In the genomic region with DNA sequence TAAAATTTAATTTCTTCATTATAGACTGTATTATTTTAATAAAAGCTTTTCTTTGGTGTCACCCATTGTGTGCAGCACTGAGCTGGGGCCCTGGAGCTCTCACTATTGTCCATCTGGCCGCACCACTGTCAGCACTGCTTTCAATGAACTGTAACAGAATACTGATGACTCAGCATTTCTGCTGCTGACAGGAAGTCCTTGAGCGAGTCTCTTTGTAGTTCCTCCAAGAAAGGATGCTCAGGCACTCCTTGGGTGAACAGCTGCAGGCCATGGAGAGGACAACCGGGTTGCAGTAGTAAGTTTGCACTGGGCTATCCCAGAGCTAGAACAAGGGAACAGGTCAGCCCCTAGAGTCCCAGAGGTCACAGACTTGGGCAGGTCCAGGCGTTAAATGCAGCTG, we compare ENCODE assay signal across 8 cellular contexts.
A peak's percentile ranks its signal among the peaks of the same experiment; 100 is the strongest.
DNase-seq lines count a peak whose midpoint lies in the region; ATAC-seq and TF ChIP-seq lines count a peak whose summit lies in the region.

No MANE protein-coding gene starts in this region.

- TF ChIP-seq POLR2A in NB4 (IDR thresholded peaks at IDR 0.05; ENCODE audit: extremely low read depth, insufficient read length) (no peak), uterus (IDR thresholded peaks at IDR 0.05) (no peak)

- no peak overlapping the region for H3K27ac ChIP-seq in uterus

- TF ChIP-seq CTCF in NB4 (IDR thresholded peaks at IDR 0.05; ENCODE audit: low read depth, low read length) (no peak), fibroblast of mammary gland (conservative IDR thresholded peaks at IDR 0.05; ENCODE audit: control insufficient read depth, insufficient read depth, low read depth, low read length) (no peak), uterus (IDR thresholded peaks at IDR 0.05) (no peak)

- H3K36me3 ChIP-seq in uterus, result no peaks in the 10 kb centered on the region

- H3K4me3 ChIP-seq in NB4 (ENCODE audit: low read depth, low read length), result no peak overlapping the region
- H3K4me3 ChIP-seq in fibroblast of mammary gland (ENCODE audit: control insufficient read depth, low read depth, low read length), result no peak overlapping the region
- H3K4me3 ChIP-seq in uterus, result no peak overlapping the region

- peaks cover 0 to 3% of the 10 kb centered on the region in 2 donors for H3K27me3 ChIP-seq in uterus

- peak; percentile 69 for DNase-seq in COLO829 (ENCODE audit: low spot score)
- peak; percentile 61 for DNase-seq in NB4 (ENCODE audit: low read depth)
- DNase-seq in fibroblast of mammary gland (ENCODE audit: low read depth), result peak; percentile 50
- DNase-seq in T-helper 9 cell, result no peak
- DNase-seq in uterus, result no peak
- DNase-seq in ecto neural progenitor cell (ENCODE audit: low spot score), result no peak
- DNase-seq in activated CD4-positive, alpha-beta T cell treated with anti-CD3 and anti-CD28 coated beads, Interleukin-2, amount 50 U/mL, for 4 hours, result no peak

- no peaks in the 10 kb centered on the region for H3K9me3 ChIP-seq in uterus

- intact Hi-C loops in uterus (cut with DNase I; ENCODE audit: low total_unique reads), result no loop called here

- no peaks in the 10 kb centered on the region for H3K4me1 ChIP-seq in uterus

- ATAC-seq in GM21528 (IDR thresholded peaks at IDR 0.05; ENCODE audit: low FRiP score, unreplicated experiment), result peak; percentile 53

Comparison
In these comparisons a context has a peak if more than half of its experiments do, and no peak if none do; other contexts are left out.
1. DNase-seq: peak in COLO829 (single experiment), NB4 (single experiment) and fibroblast of mammary gland (single experiment); none in T-helper 9 cell (single experiment), uterus (0 of 2), ecto neural progenitor cell (single experiment) and activated CD4-positive, alpha-beta T cell treated with anti-CD3 and anti-CD28 coated beads, Interleukin-2, amount 50 U/mL, for 4 hours (0 of 2).